18 cellular contexts compared by ENCODE assay signal in genomic region chr7:16301251-16301650, GRCh38.
DNase-seq lines count a peak whose midpoint lies in the region; TF ChIP-seq lines count a peak whose summit lies in the region.
"Had no signal": no experiment of that assay in that cellular context is flagged by ENCODE, and none has a peak within 500 bp of the region (broad histone marks: within the 10 kb centered on the region; RNA-seq: fewer than 3 reads in every experiment).

No MANE protein-coding gene starts in this region.

- DNase-seq in Calu3: peak; percentile 28
- peak; percentile 16 for DNase-seq in M059J (ENCODE audit: low read depth)
- DNase-seq in foreskin melanocyte: peak; percentile 52
- peak; percentile 18 for DNase-seq in retina
- DNase-seq in OCI-M1 (lab: John Stamatoyannopoulos, UW): no peak
- no peak for DNase-seq in mesendoderm
- DNase-seq in osteocyte (ENCODE audit: extremely low spot score, unreplicated experiment): no peak
- DNase-seq: CD4-positive, alpha-beta memory T cell; DMS79 treated with DMSO at 0.1 percent for 48 hours; EL; IMR-90 had no signal

- BruUV-seq in Calu3 (replicated peaks; lab: Mats Ljungman, UMichigan): no TSS peak

- H3K27ac Mint-ChIP-seq in Calu3 (ENCODE audit: unreplicated experiment) (peak overlapping the region; percentile 90), osteocyte (ENCODE audit: unreplicated experiment) (no peak overlapping the region)
- H3K27ac Mint-ChIP-seq: CD14-positive monocyte; CD4-positive, alpha-beta memory T cell had no signal

- H4K5ac ChIP-seq in mesendoderm (ENCODE audit: low read length): no peak overlapping the region

- no peak overlapping the region for H3K56ac ChIP-seq in mesendoderm (ENCODE audit: low read length)

- H3K4ac ChIP-seq in mesendoderm (ENCODE audit: low read depth, low read length): no peak overlapping the region

- H3K36me3 ChIP-seq in mesendoderm (ENCODE audit: control insufficient read depth, insufficient read depth, low read length): no peaks in the 10 kb centered on the region
- H3K36me3 ChIP-seq: BLaER1, HAP-1 had no signal

- H4K8ac ChIP-seq in mesendoderm (ENCODE audit: low read depth, low read length): no peak overlapping the region

- H3K79me2 ChIP-seq in mesendoderm (ENCODE audit: control insufficient read depth, insufficient read depth, low read length): no peaks in the 10 kb centered on the region

- no peaks in the 10 kb centered on the region for H3K27me3 ChIP-seq in mesendoderm (ENCODE audit: insufficient read depth, low read length, poor library complexity)
- H3K27me3 ChIP-seq: BLaER1 had no signal

- H2BK5ac ChIP-seq in mesendoderm (ENCODE audit: low read length): no peak overlapping the region

- no peak overlapping the region for H2BK15ac ChIP-seq in mesendoderm (replicated peaks; ENCODE audit: low read depth)

- H3K18ac ChIP-seq in mesendoderm (ENCODE audit: low read length): no peak overlapping the region

- H2AK5ac ChIP-seq in mesendoderm (ENCODE audit: low read length): no peak overlapping the region

- intact Hi-C loops in Calu3 (cut with micrococcal nuclease; ENCODE audit: unreplicated experiment): loop anchor here (5.0 kb wide), 2 partner anchors 46 to 266 kb away; no protein-coding TSS in a partner anchor

- H3K4me3 Mint-ChIP-seq in Calu3 (ENCODE audit: low read depth, unreplicated experiment) (no peak overlapping the region), osteocyte (ENCODE audit: unreplicated experiment) (no peak overlapping the region)
- H3K4me3 Mint-ChIP-seq: CD14-positive monocyte; CD4-positive, alpha-beta memory T cell had no signal

- H3K9ac ChIP-seq in mesendoderm (ENCODE audit: low read length): no peak overlapping the region
- H3K9ac ChIP-seq: BLaER1 had no signal

- H2BK120ac ChIP-seq in mesendoderm (ENCODE audit: low read depth, low read length): no peak overlapping the region

- H3K4me1 Mint-ChIP-seq in Calu3 (ENCODE audit: low read depth, unreplicated experiment) (peaks cover 40% of the 10 kb centered on the region), osteocyte (ENCODE audit: unreplicated experiment) (peaks cover 4% of the 10 kb centered on the region)
- H3K4me1 Mint-ChIP-seq: CD14-positive monocyte; CD4-positive, alpha-beta memory T cell had no signal

- no peaks in the 10 kb centered on the region for H3K79me1 ChIP-seq in mesendoderm (ENCODE audit: low read length)

- H3K36me3 Mint-ChIP-seq in Calu3 (ENCODE audit: insufficient read depth, unreplicated experiment): peaks cover 5% of the 10 kb centered on the region
- H3K36me3 Mint-ChIP-seq in osteocyte (ENCODE audit: unreplicated experiment): no peaks in the 10 kb centered on the region
- H3K36me3 Mint-ChIP-seq: CD14-positive monocyte; CD4-positive, alpha-beta memory T cell had no signal

- H3K27ac ChIP-seq in mesendoderm (ENCODE audit: low read depth, low read length): no peak overlapping the region
- H3K27ac ChIP-seq: 22Rv1, A549, BLaER1, HL-60 had no signal

- TF ChIP-seq CTCF in Calu3 (IDR thresholded peaks at IDR 0.05; ENCODE audit: unreplicated experiment): no peak
- TF ChIP-seq CTCF in osteocyte (IDR thresholded peaks at IDR 0.05): no peak

- CTCF ChIA-PET in Calu3 (lab: Charles Lee): interaction anchor here (0.5 to 1.4 kb wide), 3 partner anchors 18 to 289 kb away, joined by 3 read pairs; no protein-coding TSS in a partner anchor

- H3K27me3 Mint-ChIP-seq in Calu3 (ENCODE audit: unreplicated experiment): no peaks in the 10 kb centered on the region
- no peaks in the 10 kb centered on the region for H3K27me3 Mint-ChIP-seq in osteocyte (ENCODE audit: unreplicated experiment)
- H3K27me3 Mint-ChIP-seq: CD4-positive, alpha-beta memory T cell had no signal

- no peak overlapping the region for H3K4me2 ChIP-seq in mesendoderm (ENCODE audit: low read length)
- H3K4me2 ChIP-seq: A549, BLaER1 had no signal

- no peak overlapping the region for H3K23ac ChIP-seq in mesendoderm (ENCODE audit: low read length)

- H3K4me3 ChIP-seq in mesendoderm (ENCODE audit: low read length): no peak overlapping the region
- H3K4me3 ChIP-seq: A549, BLaER1, GM12878, HAP-1 had no signal

- WGBS in mesendoderm (ENCODE audit: extremely low coverage, insufficient coverage, low lambda C conversion rate): no CpG with 5 or more reads among the region's 4 CpGs

- no peaks in the 10 kb centered on the region for H3K4me1 ChIP-seq in mesendoderm (ENCODE audit: control insufficient read depth, low read depth, low read length)
- H3K4me1 ChIP-seq: BLaER1, HAP-1 had no signal

- H3K9me3 Mint-ChIP-seq in Calu3 (ENCODE audit: low read depth, unreplicated experiment) (no peaks in the 10 kb centered on the region), osteocyte (ENCODE audit: unreplicated experiment) (no peaks in the 10 kb centered on the region)
- H3K9me3 Mint-ChIP-seq: CD4-positive, alpha-beta memory T cell had no signal

Comparison
In these comparisons a context has a peak if more than half of its experiments do, and no peak if none do; other contexts are left out.
1. DNase-seq: peak in Calu3 (single experiment), M059J (single experiment), foreskin melanocyte (single experiment) and retina (single experiment); none in OCI-M1 (single experiment), mesendoderm (single experiment) and osteocyte (single experiment).